In the genomic region with DNA sequence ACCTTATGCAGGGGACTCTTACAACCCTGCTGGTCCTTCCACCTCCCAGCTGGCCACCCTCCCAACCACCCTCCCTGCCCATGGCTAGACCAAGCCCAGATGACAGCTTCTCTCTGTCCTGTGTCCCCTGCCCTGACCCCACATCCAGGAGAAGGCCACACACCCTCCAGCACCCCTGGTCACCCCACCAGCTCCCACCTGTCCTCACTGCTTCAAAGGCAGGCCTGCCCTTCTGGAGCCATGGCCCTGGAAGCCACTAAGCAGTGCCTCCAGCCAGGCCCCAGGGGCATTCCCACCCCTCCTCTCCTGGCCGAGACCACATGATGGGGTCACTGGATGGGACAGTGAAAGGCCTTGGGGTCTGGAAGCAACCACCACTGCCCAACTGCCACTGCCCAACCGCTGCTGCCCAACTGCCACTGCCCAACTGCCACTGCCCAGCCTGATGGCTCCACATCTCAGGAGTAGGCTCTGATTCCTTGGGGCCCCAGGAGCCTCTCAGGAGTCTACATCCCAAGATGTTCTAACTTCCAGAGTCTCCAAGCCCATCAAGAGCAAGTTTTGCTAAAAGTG, we compare ENCODE assay signal across 32 cellular contexts. TPM values are rescaled to one million over a fixed set of nuclear protein-coding genes. Genes with fewer than 3 reads are reported as not detected.
"Had no signal": no experiment of that assay in that cellular context is flagged by ENCODE, and none has a peak within 500 bp of the region (broad histone marks: within the 10 kb centered on the region; RNA-seq: fewer than 3 reads in every experiment).

No MANE protein-coding gene starts in this region.

- H3K27ac Mint-ChIP-seq: immature natural killer cell; memory B cell; naive thymus-derived CD4-positive, alpha-beta T cell; natural killer cell treated with Interleukin-12 subunit alpha and Interleukin-12 subunit beta and Interleukin-15 and Interleukin-18, amount 100 ng/mL, for 72 hours; stimulated activated effector memory CD8-positive, alpha-beta T cell treated with anti-CD3 and anti-CD28 coated beads, Interleukin-12 subunit alpha, Interleukin-12 subunit beta, amount 100 ng/mL, for 72 hours had no signal

- H3K4me1 ChIP-seq: left ventricle myocardium inferior, prostate gland, sigmoid colon, spleen, stomach, testis, thyroid gland, transverse colon, upper lobe of left lung, uterus had no signal

- H3K36me3 ChIP-seq: left ventricle myocardium inferior, pancreas, prostate gland, sigmoid colon, spleen, stomach, thyroid gland, transverse colon, upper lobe of left lung, uterus had no signal

- H3K9me3 Mint-ChIP-seq: immature natural killer cell; memory B cell; naive thymus-derived CD4-positive, alpha-beta T cell; natural killer cell treated with Interleukin-12 subunit alpha and Interleukin-12 subunit beta and Interleukin-15 and Interleukin-18, amount 100 ng/mL, for 72 hours; stimulated activated effector memory CD8-positive, alpha-beta T cell treated with anti-CD3 and anti-CD28 coated beads, Interleukin-12 subunit alpha, Interleukin-12 subunit beta, amount 100 ng/mL, for 72 hours had no signal

- H3K4me3 ChIP-seq: left ventricle myocardium inferior, mucosa of descending colon, pancreas, prostate gland, sigmoid colon, spleen, stomach, testis, thyroid gland, transverse colon, upper lobe of left lung, uterus had no signal

- H3K36me3 Mint-ChIP-seq: immature natural killer cell; memory B cell; naive thymus-derived CD4-positive, alpha-beta T cell; natural killer cell treated with Interleukin-12 subunit alpha and Interleukin-12 subunit beta and Interleukin-15 and Interleukin-18, amount 100 ng/mL, for 72 hours; stimulated activated effector memory CD8-positive, alpha-beta T cell treated with anti-CD3 and anti-CD28 coated beads, Interleukin-12 subunit alpha, Interleukin-12 subunit beta, amount 100 ng/mL, for 72 hours had no signal

- H3K4me1 Mint-ChIP-seq: immature natural killer cell; memory B cell; stimulated activated effector memory CD8-positive, alpha-beta T cell treated with anti-CD3 and anti-CD28 coated beads, Interleukin-12 subunit alpha, Interleukin-12 subunit beta, amount 100 ng/mL, for 72 hours had no signal

- DNase-seq: hypothalamus; immature natural killer cell; left ventricle myocardium inferior; midbrain; mucosa of descending colon; naive thymus-derived CD4-positive, alpha-beta T cell; nucleus accumbens; pancreas; retina; right cardiac atrium; sigmoid colon; small intestine; spleen; stimulated activated CD4-positive, alpha-beta T cell treated with anti-CD3 and anti-CD28 coated beads, Interleukin-4, amount 100 ng/mL, for 24 hours; stimulated activated naive CD4-positive, alpha-beta T cell; stomach; testis; thyroid gland; transverse colon; upper lobe of left lung; uterus had no signal

- H3K27ac ChIP-seq: left ventricle myocardium inferior, pancreas, prostate gland, sigmoid colon, spleen, stomach, testis, thyroid gland, transverse colon, upper lobe of left lung, uterus had no signal

- H3K9me3 ChIP-seq: left ventricle myocardium inferior, mucosa of descending colon, pancreas, prostate gland, sigmoid colon, spleen, stomach, testis, thyroid gland, transverse colon, upper lobe of left lung, uterus had no signal

- H3K27me3 ChIP-seq: pancreas, sigmoid colon, stomach, testis, thyroid gland, transverse colon, upper lobe of left lung, uterus had no signal

- ATAC-seq: mucosa of descending colon; naive thymus-derived CD4-positive, alpha-beta T cell; natural killer cell treated with Interleukin-12 subunit alpha and Interleukin-12 subunit beta and Interleukin-15 and Interleukin-18, amount 100 ng/mL, for 72 hours; pancreas; right cardiac atrium; stimulated activated effector memory CD8-positive, alpha-beta T cell treated with anti-CD3 and anti-CD28 coated beads, Interleukin-12 subunit alpha, Interleukin-12 subunit beta, amount 100 ng/mL, for 72 hours had no signal

- H3K4me3 Mint-ChIP-seq: immature natural killer cell; memory B cell; naive thymus-derived CD4-positive, alpha-beta T cell; natural killer cell treated with Interleukin-12 subunit alpha and Interleukin-12 subunit beta and Interleukin-15 and Interleukin-18, amount 100 ng/mL, for 72 hours; stimulated activated effector memory CD8-positive, alpha-beta T cell treated with anti-CD3 and anti-CD28 coated beads, Interleukin-12 subunit alpha, Interleukin-12 subunit beta, amount 100 ng/mL, for 72 hours had no signal

RNA-seq across cellular contexts. Expression of a gene that starts 30.5 kb away (rescaled TPM):
- total RNA-seq: left ventricle myocardium inferior, mesenteric fat pad, myocyte, osteoblast, right cardiac atrium had no signal
- polyA plus RNA-seq: immature natural killer cell; naive thymus-derived CD4-positive, alpha-beta T cell; neural cell had no signal

RNA-seq across cellular contexts. Expression of a gene that starts 41.3 kb away (rescaled TPM):
- total RNA-seq: kidney epithelial cell; left ventricle myocardium inferior; lower leg skin; lung microvascular endothelial cell; mesenteric fat pad; myocyte; naive thymus-derived CD4-positive, alpha-beta T cell; natural killer cell treated with Interleukin-12 subunit alpha and Interleukin-12 subunit beta and Interleukin-15 and Interleukin-18, amount 100 ng/mL, for 72 hours; osteoblast; pancreas; prostate gland; right cardiac atrium; sigmoid colon; spleen; testis; thyroid gland; transverse colon had no signal
- polyA plus RNA-seq: immature natural killer cell; naive thymus-derived CD4-positive, alpha-beta T cell; neural cell; pancreas; right cardiac atrium; sigmoid colon; small intestine; spleen; stomach had no signal

RNA-seq across cellular contexts. Expression of a gene that starts 55.8 kb away (rescaled TPM):
- total RNA-seq: kidney epithelial cell; left ventricle myocardium inferior; lower leg skin; lung microvascular endothelial cell; mesenteric fat pad; mucosa of descending colon; myocyte; naive thymus-derived CD4-positive, alpha-beta T cell; natural killer cell treated with Interleukin-12 subunit alpha and Interleukin-12 subunit beta and Interleukin-15 and Interleukin-18, amount 100 ng/mL, for 72 hours; osteoblast; pancreas; prostate gland; right cardiac atrium; sigmoid colon; spleen; stomach; thyroid gland; transverse colon; upper lobe of left lung; uterus had no signal
- polyA plus RNA-seq: immature natural killer cell; naive thymus-derived CD4-positive, alpha-beta T cell; neural cell; pancreas; right cardiac atrium; sigmoid colon; small intestine; spleen; stomach had no signal
